14 cellular contexts compared by ENCODE assay signal in the genomic region with DNA sequence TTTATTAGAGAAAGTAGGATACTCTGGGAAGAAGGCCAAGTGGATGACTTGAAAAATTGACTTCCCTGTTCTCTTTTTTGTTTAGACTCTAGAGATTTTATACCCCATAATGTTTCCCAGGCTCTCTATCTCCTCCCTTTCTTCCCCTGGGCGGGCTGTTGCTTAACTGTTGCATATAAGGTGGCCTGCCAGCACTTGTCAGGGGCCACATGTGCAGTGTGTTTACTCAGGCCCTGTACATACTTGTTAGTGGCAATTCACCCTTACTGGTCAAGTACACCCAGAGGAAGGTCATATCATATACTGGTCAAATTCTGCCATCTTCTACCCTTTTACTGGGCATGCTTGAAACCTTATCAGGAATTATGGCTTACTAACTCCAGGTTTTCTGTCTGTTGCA.
DNase-seq lines count a peak whose midpoint lies in the region; ATAC-seq and TF ChIP-seq lines count a peak whose summit lies in the region.
"Had no signal": no experiment of that assay in that cellular context is flagged by ENCODE, and none has a peak within 500 bp of the region (broad histone marks: within the 10 kb centered on the region; RNA-seq: fewer than 3 reads in every experiment).

No MANE protein-coding gene starts in this region.

- H3K18ac ChIP-seq in mesenchymal stem cell (ENCODE audit: low read depth in 1 of 2, low read length in 2 of 2), result peak overlapping the region in 1 of 2 experiments; percentile 34

- H2AFZ ChIP-seq in ACC112 (ENCODE audit: low read length, unreplicated experiment) (peak overlapping the region; percentile 51), mesenchymal stem cell (ENCODE audit: low read depth, low read length) (no peak overlapping the region)

- no peak for TF ChIP-seq POLR2A in gastrocnemius medialis (IDR thresholded peaks at IDR 0.05)

- CTCF ChIA-PET in HEK293 (lab: Yijun Ruan, JAX), result interaction anchor here (0.7 kb wide), 1 partner anchor 1168 kb away, joined by 3 read pairs; no protein-coding TSS in a partner anchor

- no peaks in the 10 kb centered on the region for H3K36me3 ChIP-seq in ACC112 (ENCODE audit: insufficient read depth, low read length)
- no peaks in the 10 kb centered on the region for H3K36me3 ChIP-seq in HEK293 (ENCODE audit: control insufficient read depth in 2 of 2, insufficient read depth in 1 of 2, low read length in 2 of 2)
- H3K36me3 ChIP-seq in adipocyte (ENCODE audit: control insufficient read depth, insufficient read depth, low read length, severe bottlenecking), result no peaks in the 10 kb centered on the region
- no peaks in the 10 kb centered on the region for H3K36me3 ChIP-seq in mesenchymal stem cell (ENCODE audit: control insufficient read depth in 1 of 2, insufficient read depth in 2 of 2, low read depth in 1 of 2, low read length in 2 of 2)
- H3K36me3 ChIP-seq in gastrocnemius medialis, result no peaks in the 10 kb centered on the region
- H3K36me3 ChIP-seq: thoracic aorta had no signal

- H3K9me3 ChIP-seq in HEK293 (ENCODE audit: control insufficient read depth, insufficient read depth, low read depth, low read length) (no peaks in the 10 kb centered on the region), adipocyte (ENCODE audit: control insufficient read depth, low read length) (no peaks in the 10 kb centered on the region), mesenchymal stem cell (ENCODE audit: control insufficient read depth, low read length) (no peaks in the 10 kb centered on the region), gastrocnemius medialis (no peaks in the 10 kb centered on the region)
- H3K9me3 ChIP-seq: thoracic aorta had no signal

- ATAC-seq in gastrocnemius medialis, result no peak
- ATAC-seq: natural killer cell treated with Interleukin-12 subunit alpha and Interleukin-12 subunit beta and Interleukin-15 and Interleukin-18, amount 100 ng/mL, for 72 hours had no signal

- H3K14ac ChIP-seq in mesenchymal stem cell (ENCODE audit: low read length in 2 of 2), result no peak overlapping the region

- H3K79me1 ChIP-seq in mesenchymal stem cell (replicated peaks; ENCODE audit: low read length, poor library complexity, severe bottlenecking), result no peaks in the 10 kb centered on the region

- H2BK5ac ChIP-seq in mesenchymal stem cell (ENCODE audit: low read depth, low read length, poor library complexity, severe bottlenecking), result no peak overlapping the region

- TF ChIP-seq CTCF in HEK293 (tag by site-specific recombination; IDR thresholded peaks at IDR 0.05) (no peak), gastrocnemius medialis (IDR thresholded peaks at IDR 0.05 in 4 of 5, conservative IDR thresholded peaks at IDR 0.05 in 1 of 5) (no peak)

- H3K4me2 ChIP-seq in mesenchymal stem cell (ENCODE audit: low read length, poor library complexity, severe bottlenecking), result no peak overlapping the region

- intact Hi-C loops in gastrocnemius medialis (cut with DNase I; ENCODE audit: low total_unique reads), result loop anchor here (10.0 kb wide), 1 partner anchor 1824 kb away; the partner anchor contains the start of gene TMTC2

- no peak overlapping the region for H3K4me3 ChIP-seq in ACC112 (ENCODE audit: low read depth, low read length)
- H3K4me3 ChIP-seq in HEK293 (ENCODE audit: low read depth, low read length), result no peak overlapping the region
- peak overlapping the region; percentile 59 for H3K4me3 ChIP-seq in adipocyte (ENCODE audit: low read length)
- H3K4me3 ChIP-seq in mesenchymal stem cell (ENCODE audit: insufficient read depth in 1 of 2, low read depth in 1 of 2, low read length in 2 of 2), result peak overlapping the region in 1 of 2 experiments; percentile 53
- H3K4me3 ChIP-seq in gastrocnemius medialis, result no peak overlapping the region
- H3K4me3 ChIP-seq: thoracic aorta had no signal

- peak overlapping the region; percentile 51 for H3K27ac ChIP-seq in ACC112 (ENCODE audit: low read depth, low read length)
- no peak overlapping the region for H3K27ac ChIP-seq in HEK293 (ENCODE audit: extremely low read depth, low read depth, low read length)
- H3K27ac ChIP-seq in mesenchymal stem cell (ENCODE audit: low read length, poor library complexity, severe bottlenecking), result no peak overlapping the region
- no peak overlapping the region for H3K27ac ChIP-seq in gastrocnemius medialis
- H3K27ac ChIP-seq: HL-60, thoracic aorta had no signal

- H2BK120ac ChIP-seq in mesenchymal stem cell (ENCODE audit: low read depth, low read length), result no peak overlapping the region

- H4K8ac ChIP-seq in mesenchymal stem cell (ENCODE audit: low read length), result no peak overlapping the region

- WGBS in mesenchymal stem cell, result 71% methylated on average over 1 of the region's 1 CpG

- no peaks in the 10 kb centered on the region for H3K79me2 ChIP-seq in ACC112 (ENCODE audit: control insufficient read depth, insufficient read depth, low read length, unreplicated experiment)

- POLR2A ChIA-PET in HEK293 (lab: Yijun Ruan, JAX), result no interaction called here

- no peak overlapping the region for H4K91ac ChIP-seq in mesenchymal stem cell (ENCODE audit: low read length)

- in situ Hi-C loops in gastrocnemius medialis (cut with MboI; ENCODE audit: low sequenced_read_pairs in 4 of 4), result no loop called here

- DNase-seq in adipocyte (ENCODE audit: low read depth) (no peak), mesenchymal stem cell (no peak), gastrocnemius medialis (no peak), SKM-1 (lab: John Stamatoyannopoulos, UW; ENCODE audit: unreplicated experiment) (no peak), D341Med (ENCODE audit: low spot score) (no peak)
- DNase-seq in activated CD4-positive, alpha-beta T cell treated with anti-CD3 and anti-CD28 coated beads for 4 hours, result no peak
- DNase-seq: dermis blood vessel endothelial cell; GDM1; stimulated activated CD4-positive, alpha-beta T cell treated with anti-CD3 and anti-CD28 coated beads, Interleukin-4, amount 100 ng/mL, for 1 hour had no signal

- H3K27me3 ChIP-seq in ACC112 (ENCODE audit: insufficient read depth, low read length), result no peaks in the 10 kb centered on the region
- no peaks in the 10 kb centered on the region for H3K27me3 ChIP-seq in adipocyte (replicated peaks; ENCODE audit: control insufficient read depth, insufficient read depth, low read length)
- H3K27me3 ChIP-seq in mesenchymal stem cell (ENCODE audit: control insufficient read depth in 1 of 2, insufficient read depth in 1 of 2, low read length in 2 of 2), result no peaks in the 10 kb centered on the region
- no peaks in the 10 kb centered on the region for H3K27me3 ChIP-seq in gastrocnemius medialis

- H3K4me1 ChIP-seq in ACC112 (ENCODE audit: control insufficient read depth, insufficient read depth, low read length, unreplicated experiment) (peaks cover 5% of the 10 kb centered on the region), HEK293 (ENCODE audit: control insufficient read depth, insufficient read depth, low read length) (no peaks in the 10 kb centered on the region), adipocyte (ENCODE audit: control insufficient read depth, insufficient read depth, low read length) (peaks cover 39% of the 10 kb centered on the region), mesenchymal stem cell (ENCODE audit: control insufficient read depth, insufficient read depth, low read depth, low read length) (no peaks in the 10 kb centered on the region), gastrocnemius medialis (no peaks in the 10 kb centered on the region)

- peak overlapping the region in 1 of 2 experiments; percentile 8 for H3K4ac ChIP-seq in mesenchymal stem cell (ENCODE audit: low read depth in 1 of 2, low read length in 2 of 2)

- no peak overlapping the region for H2BK12ac ChIP-seq in mesenchymal stem cell (ENCODE audit: low read length in 2 of 2)

- no peak overlapping the region for H2BK15ac ChIP-seq in mesenchymal stem cell (ENCODE audit: low read depth, poor library complexity, severe bottlenecking)

- no peak overlapping the region for H3K23ac ChIP-seq in mesenchymal stem cell (ENCODE audit: low read length in 2 of 2)

- H3K9ac ChIP-seq in adipocyte (ENCODE audit: low read length), result peak overlapping the region; percentile 12
- peak overlapping the region; percentile 70 for H3K9ac ChIP-seq in mesenchymal stem cell (ENCODE audit: low read length)

- H2AK5ac ChIP-seq in mesenchymal stem cell (ENCODE audit: low read length, severe bottlenecking), result no peak overlapping the region

TF ChIP-seq in HEK293, 187 proteins besides CTCF, POLR2A, EP300 and RAD21:
- peak; percentile 34; the same call in 1 of the 2 replicates for TF ChIP-seq SCRT2 (tag by site-specific recombination; IDR thresholded peaks at IDR 0.05)
- no peak for TF ChIP-seq ZNF280D (tag by site-specific recombination; IDR thresholded peaks at IDR 0.05)
